Comparison of ENCODE assay signal across 13 cellular contexts in genomic region chr12:120759591-120760348, GRCh38. TPM values are rescaled to one million over a fixed set of nuclear protein-coding genes. Genes with fewer than 3 reads are reported as not detected.
DNase-seq lines count a peak whose midpoint lies in the region; ATAC-seq, FAIRE-seq and TF ChIP-seq lines count a peak whose summit lies in the region.
"Had no signal": no experiment of that assay in that cellular context is flagged by ENCODE, and none has a peak within 500 bp of the region (broad histone marks: within the 10 kb centered on the region; RNA-seq: fewer than 3 reads in every experiment).

No MANE protein-coding gene starts in this region.

- TF ChIP-seq EP300 in K562 (IDR thresholded peaks at IDR 0.05; ENCODE audit: low read length): no peak

- in situ Hi-C loops in K562 (cut with MboI): no loop called here

- H3K27me3 Mint-ChIP-seq in activated naive CD4-positive, alpha-beta T cell treated with anti-CD3 and anti-CD28 coated beads, Interleukin-2, amount 50 U/mL, for 24 hours: no peaks in the 10 kb centered on the region

- H3K9me1 ChIP-seq in K562 (ENCODE audit: control insufficient read depth, insufficient read depth, low read length): no peaks in the 10 kb centered on the region

- no peak for DNase-seq in activated naive CD4-positive, alpha-beta T cell treated with Interleukin-2 at 50 U/mL for 16 hours
- DNase-seq in NCI-H2081 treated with DMSO at 0.1 percent for 48 hours (lab: John Stamatoyannopoulos, UW): peak; percentile 91
- DNase-seq in K562 (ENCODE audit: extremely low read depth in 1 of 4, low spot score in 3 of 4): no peak
- DNase-seq in Peyer's patch: no peak
- DNase-seq in CD1c-positive myeloid dendritic cell (ENCODE audit: extremely low spot score): no peak
- DNase-seq: activated T-cell treated with anti-CD3 and anti-CD28 coated beads, Interleukin-2, amount 50 U/mL, for 1 hour; GOT3; IMR-90; kidney glomerular epithelial cell; pancreas had no signal

- ATAC-seq in K562 (peak; percentile 48; the same call in 2 of the 3 replicates), GM19324 (IDR thresholded peaks at IDR 0.05; ENCODE audit: low FRiP score, unreplicated experiment) (no peak)
- ATAC-seq: pancreas had no signal

- H2AFZ ChIP-seq in K562 (ENCODE audit: low read depth, low read length): no peak overlapping the region

- 72% methylated on average over 27 of the region's 27 CpGs for WGBS in K562 (ENCODE audit: insufficient coverage, low coverage, missing lambda C conversion rate)

- H3K9ac ChIP-seq in K562 (ENCODE audit: insufficient read depth in 1 of 2, low read depth in 2 of 2, low read length in 2 of 2) (no peak overlapping the region; a peak in 1 of 4 replicates), skeletal muscle tissue (ENCODE audit: low read depth in 1 of 3, low read length in 3 of 3) (peak overlapping the region; percentile 18 to 71 (median 66))

- H3K79me2 ChIP-seq in K562 (ENCODE audit: control insufficient read depth, insufficient read depth, low read length): no peaks in the 10 kb centered on the region

- CTCF ChIA-PET in K562 (lab: Yijun Ruan, JAX; ENCODE audit: low intra/inter-chr PET ratio): no interaction called here

- H3K4me3 Mint-ChIP-seq in activated naive CD4-positive, alpha-beta T cell treated with anti-CD3 and anti-CD28 coated beads, Interleukin-2, amount 50 U/mL, for 24 hours: peak overlapping the region; percentile 44

- H3K9me3 ChIP-seq in K562 (replicated peaks; ENCODE audit: control insufficient read depth, insufficient read depth, low read depth, low read length): no peaks in the 10 kb centered on the region
- H3K9me3 ChIP-seq in skeletal muscle tissue (ENCODE audit: control insufficient read depth in 3 of 3, low read length in 3 of 3): no peaks in the 10 kb centered on the region
- H3K9me3 ChIP-seq in Peyer's patch: peaks cover 0 to 2% (median 0%) of the 10 kb centered on the region in 4 donors
- H3K9me3 ChIP-seq: pancreas had no signal

- no peaks in the 10 kb centered on the region for H3K9me3 Mint-ChIP-seq in activated naive CD4-positive, alpha-beta T cell treated with anti-CD3 and anti-CD28 coated beads, Interleukin-2, amount 50 U/mL, for 24 hours

- no peak overlapping the region for H3K4me2 ChIP-seq in K562 (ENCODE audit: insufficient read depth, low read length)

- TF ChIP-seq RAD21 in K562 (CRISPR knock-in tag; conservative IDR thresholded peaks at IDR 0.05 in 1 of 2, IDR thresholded peaks at IDR 0.05 in 1 of 2): no peak

- POLR2A ChIA-PET in K562 (lab: Yijun Ruan, JAX): interaction anchor here (0.7 to 1.4 kb wide), 2 partner anchors 16 to 39 kb away, joined by 3 to 5 read pairs; no protein-coding TSS in a partner anchor

- no peak for TF ChIP-seq CTCF in K562 (IDR thresholded peaks at IDR 0.05 in 2 of 3, conservative IDR thresholded peaks at IDR 0.05 in 1 of 3; ENCODE audit: insufficient read depth in 2 of 3, low read depth in 1 of 3, low read length in 3 of 3)
- no peak for TF ChIP-seq CTCF in Peyer's patch (IDR thresholded peaks at IDR 0.05)

- TF ChIP-seq POLR2A in K562 (conservative IDR thresholded peaks at IDR 0.05): no peak
- no peak for TF ChIP-seq POLR2A in Peyer's patch (IDR thresholded peaks at IDR 0.05)

- no peaks in the 10 kb centered on the region for H4K20me1 ChIP-seq in K562 (replicated peaks; ENCODE audit: control insufficient read depth, insufficient read depth, low read length)

- peaks cover 5% of the 10 kb centered on the region for H3K36me3 Mint-ChIP-seq in activated naive CD4-positive, alpha-beta T cell treated with anti-CD3 and anti-CD28 coated beads, Interleukin-2, amount 50 U/mL, for 24 hours

- BruUV-seq in K562 (replicated peaks; lab: Mats Ljungman, UMichigan): no TSS peak

- H3K4me3 ChIP-seq in K562 (no peak overlapping the region), skeletal muscle tissue (ENCODE audit: low read length in 3 of 3) (peak overlapping the region; percentile 27 to 71 (median 50)), Peyer's patch (no peak overlapping the region)
- H3K4me3 ChIP-seq: pancreas had no signal

- intact Hi-C loops in K562 (cut with micrococcal nuclease): no loop called here

- no peak for FAIRE-seq in K562 (lab: Jason Lieb, UNC)
- FAIRE-seq: pancreas had no signal

- no peaks in the 10 kb centered on the region for H3K27me3 ChIP-seq in K562 (ENCODE audit: control insufficient read depth in 2 of 2, insufficient read depth in 2 of 2, low read length in 2 of 2)
- H3K27me3 ChIP-seq in skeletal muscle tissue (ENCODE audit: control insufficient read depth in 3 of 3, insufficient read depth in 3 of 3, low read length in 3 of 3): no peaks in the 10 kb centered on the region
- no peaks in the 10 kb centered on the region for H3K27me3 ChIP-seq in Peyer's patch
- H3K27me3 ChIP-seq: pancreas had no signal

- H3K4me1 ChIP-seq in K562 (replicated peaks in 1 of 2; ENCODE audit: control insufficient read depth in 2 of 2, insufficient read depth in 2 of 2, low read length in 2 of 2) (peaks cover 0 to 4% of the 10 kb centered on the region in 2 experiments; a peak in 1 of 5 replicates), skeletal muscle tissue (ENCODE audit: control insufficient read depth in 3 of 3, insufficient read depth in 3 of 3, low read length in 3 of 3) (peaks cover 35 to 56% (median 45%) of the 10 kb centered on the region in 3 donors), Peyer's patch (peaks cover 0 to 5% (median 0%) of the 10 kb centered on the region in 4 donors)
- H3K4me1 ChIP-seq: pancreas had no signal

- peak overlapping the region; percentile 70 for H3K27ac Mint-ChIP-seq in activated naive CD4-positive, alpha-beta T cell treated with anti-CD3 and anti-CD28 coated beads, Interleukin-2, amount 50 U/mL, for 24 hours

- H3K36me3 ChIP-seq in K562 (ENCODE audit: control insufficient read depth, insufficient read depth, low read length) (peaks cover 20% of the 10 kb centered on the region; the same call in 1 of the 3 replicates), skeletal muscle tissue (ENCODE audit: control insufficient read depth in 3 of 3, insufficient read depth in 3 of 3, low read length in 3 of 3) (peaks cover 8 to 17% (median 9%) of the 10 kb centered on the region in 3 donors), Peyer's patch (peaks cover 0 to 38% (median 0%) of the 10 kb centered on the region in 3 donors)

- H3K4me1 Mint-ChIP-seq in activated naive CD4-positive, alpha-beta T cell treated with anti-CD3 and anti-CD28 coated beads, Interleukin-2, amount 50 U/mL, for 24 hours: peaks cover 25% of the 10 kb centered on the region

- H3K27ac ChIP-seq in K562 (ENCODE audit: extremely low read depth, low read depth, low read length) (no peak overlapping the region), skeletal muscle tissue (ENCODE audit: low read depth, low read length) (peak overlapping the region; percentile 87), Peyer's patch (no peak overlapping the region)
- H3K27ac ChIP-seq: pancreas had no signal

TF ChIP-seq in K562, 482 proteins besides CTCF, POLR2A, EP300 and RAD21 (continues in another document):
- 0 out of 2 replicates have a peak, but pooled peaks have one; percentile 9 for TF ChIP-seq MAFG (tag; conservative IDR thresholded peaks at IDR 0.05)
- no peak for TF ChIP-seq HDAC6 (IDR thresholded peaks at IDR 0.05; ENCODE audit: low read depth, low read length)
- TF ChIP-seq RBM22 (IDR thresholded peaks at IDR 0.05; ENCODE audit: low read depth, low read length, poor library complexity, severe bottlenecking): peak; percentile 44
- no peak for TF ChIP-seq NONO (IDR thresholded peaks at IDR 0.05; ENCODE audit: low read depth in 2 of 2, low read length in 1 of 2)
- 0 out of 2 replicates have a peak, but pooled peaks have one; percentile 32 for TF ChIP-seq POLR2G (IDR thresholded peaks at IDR 0.05; ENCODE audit: low read depth, low read length)

RNA-seq across cellular contexts. Expression of gene ACADS, which starts 34.1 kb away (rescaled TPM):
- total RNA-seq in K562 (2011; cell fraction: chromatin; rRNA removed; ENCODE audit: low replicate concordance): 6.2 and 32.9 TPM in 2 replicates
- 34.2 and 46.8 TPM in 2 replicates for total RNA-seq in K562 (2011; cell fraction: nucleolus; rRNA removed)
- 17.8 and 18.3 TPM in 2 replicates for total RNA-seq in K562 (2011; cell fraction: nucleoplasm; rRNA removed)
- total RNA-seq in K562 (2014; rRNA removed) (20.2 and 20.3 TPM in 2 replicates), K562 (2014; rRNA removed; fragmentation: Illumina TruSeq; extraction: Trizol) (2.1 and 3.1 TPM in 2 replicates), K562 (2015; rRNA removed; fragmentation: Illumina TruSeq; extraction: Trizol) (8.8 and 9.0 TPM in 2 replicates), K562 (2021) (17.2 and 18.5 TPM in 2 replicates), skeletal muscle tissue (14.1 TPM), Peyer's patch (100 to 1,000 TPM; 126 to 358 (median 316) TPM)
- polyA plus RNA-seq in K562 (2011; rRNA removed) (13.6 and 14.1 TPM in 2 replicates), K562 (2014; fragmentation: Illumina TruSeq; extraction: Trizol) (3.3 and 8.3 TPM in 2 replicates), K562 (2014; fragmentation: Nextera tagmentation; extraction: Ambion mirVana) (under 1 TPM; 0.06 to 0.14 TPM), K562 (2014; rRNA removed) (18.3 and 20.3 TPM in 2 replicates)
- polyA plus RNA-seq in K562 (2011; cell fraction: cytosol; rRNA removed): 15.7 and 34.6 TPM in 2 replicates
- 34.9 and 56.3 TPM in 2 replicates for polyA plus RNA-seq in K562 (2011; cell fraction: nucleus; rRNA removed)
- polyA plus RNA-seq in K562 (2012): 10.1 and 22.2 TPM in 2 replicates
- 2.3 and 3.0 TPM in 2 replicates for polyA minus RNA-seq in K562 (2011; rRNA and poly(A)+ RNA removed)
- 10.6 and 11.6 TPM in 2 replicates for polyA minus RNA-seq in K562 (2011; cell fraction: cytosol; rRNA and poly(A)+ RNA removed)
- polyA minus RNA-seq in K562 (2011; cell fraction: nucleus; rRNA and poly(A)+ RNA removed): 11.1 and 14.4 TPM in 2 replicates

RNA-seq across cellular contexts. Expression of gene UNC119B, which starts 49.5 kb away (rescaled TPM):
- total RNA-seq in K562 (2011; cell fraction: chromatin; rRNA removed; ENCODE audit: low replicate concordance): 18.7 and 28.7 TPM in 2 replicates
- 23.0 and 27.2 TPM in 2 replicates for total RNA-seq in K562 (2011; cell fraction: nucleolus; rRNA removed)
- total RNA-seq in K562 (2011; cell fraction: nucleoplasm; rRNA removed): 21.1 and 23.8 TPM in 2 replicates
- total RNA-seq in K562 (2014; rRNA removed) (14.6 and 15.1 TPM in 2 replicates), K562 (2014; rRNA removed; fragmentation: Illumina TruSeq; extraction: Trizol) (11.9 and 13.8 TPM in 2 replicates), K562 (2015; rRNA removed; fragmentation: Illumina TruSeq; extraction: Trizol) (9.2 and 9.3 TPM in 2 replicates), K562 (2021) (22.2 and 25.0 TPM in 2 replicates), skeletal muscle tissue (7.3 TPM), Peyer's patch (10 to 100 TPM; 16.8 to 23.5 (median 18.1) TPM)
- polyA plus RNA-seq in K562 (2011; rRNA removed) (26.5 and 34.5 TPM in 2 replicates), K562 (2014; fragmentation: Illumina TruSeq; extraction: Trizol) (16.5 and 19.5 TPM in 2 replicates), K562 (2014; fragmentation: Nextera tagmentation; extraction: Ambion mirVana) (1 to 10 TPM; 4.0 to 6.5 TPM), K562 (2014; rRNA removed) (20.2 and 21.6 TPM in 2 replicates)
- 23.8 and 27.8 TPM in 2 replicates for polyA plus RNA-seq in K562 (2011; cell fraction: cytosol; rRNA removed)
- polyA plus RNA-seq in K562 (2011; cell fraction: nucleus; rRNA removed): 28.8 and 32.2 TPM in 2 replicates
- 17.9 and 20.1 TPM in 2 replicates for polyA plus RNA-seq in K562 (2012)
- polyA minus RNA-seq in K562 (2011; rRNA and poly(A)+ RNA removed): 28.0 and 45.8 TPM in 2 replicates
- polyA minus RNA-seq in K562 (2011; cell fraction: cytosol; rRNA and poly(A)+ RNA removed): 13.2 and 21.8 TPM in 2 replicates
- 17.6 and 18.5 TPM in 2 replicates for polyA minus RNA-seq in K562 (2011; cell fraction: nucleus; rRNA and poly(A)+ RNA removed)

Comparison
In these comparisons a context has a peak if more than half of its experiments do, and no peak if none do; other contexts are left out.
1. H3K4me3 ChIP-seq: peak in skeletal muscle tissue (3 of 3); none in K562 (single experiment) and Peyer's patch (0 of 4).
2. H3K9ac ChIP-seq: peak in skeletal muscle tissue (3 of 3); none in K562 (0 of 2).